Comparison of ENCODE assay signal across 8 cellular contexts in genomic region chr1:1063945-1064831, GRCh38. TPM values are rescaled to one million over a fixed set of nuclear protein-coding genes. Genes with fewer than 3 reads are reported as not detected.
A peak's percentile ranks its signal among the peaks of the same experiment; 100 is the strongest.
DNase-seq lines count a peak whose midpoint lies in the region; ATAC-seq and TF ChIP-seq lines count a peak whose summit lies in the region.

No MANE protein-coding gene starts in this region.

- no peak overlapping the region for H3K4me2 ChIP-seq in DND-41 (ENCODE audit: insufficient read depth, low read length)

- H3K4me1 ChIP-seq in DND-41 (ENCODE audit: insufficient read depth, low read length) (peaks cover 7% of the 10 kb centered on the region), iPS-15b (ENCODE audit: control insufficient read depth, insufficient read depth, low read length) (no peaks in the 10 kb centered on the region)

- H3K27ac ChIP-seq in DND-41 (ENCODE audit: low read length), result no peak overlapping the region

- H3K27ac Mint-ChIP-seq in T-helper 17 cell, result no peak overlapping the region

- no peak overlapping the region for H3K9ac ChIP-seq in DND-41 (ENCODE audit: low read depth, low read length)
- no peak overlapping the region for H3K9ac ChIP-seq in iPS-15b (ENCODE audit: low read depth, low read length)

- peak; percentile 61 for ATAC-seq in DND-41 (ENCODE audit: insufficient read depth, low read depth)
- peak; percentile 52 for ATAC-seq in GM21447 (IDR thresholded peaks at IDR 0.05; ENCODE audit: unreplicated experiment)
- peak; percentile 58 for ATAC-seq in T-helper 17 cell

- DNase-seq in DND-41 (peak; percentile 62), HuH-7 (ENCODE audit: low spot score) (peak; percentile 92), T-helper 17 cell (peak; percentile 59 to 79 (median 68)), amniotic epithelial cell (ENCODE audit: low read depth) (peak; percentile 79), NCI-H1694 (lab: John Stamatoyannopoulos, UW) (no peak)
- peak; percentile 83 to 85 for DNase-seq in stimulated activated CD4-positive, alpha-beta T cell treated with anti-CD3 and anti-CD28 coated beads, Interleukin-1b, Interleukin-23, amount 100 ng/mL, for 4 hours (ENCODE audit: low read depth in 2 of 2)

- H3K36me3 ChIP-seq in DND-41 (ENCODE audit: insufficient read depth, low read length), result no peaks in the 10 kb centered on the region
- no peaks in the 10 kb centered on the region for H3K36me3 ChIP-seq in iPS-15b (ENCODE audit: control insufficient read depth, insufficient read depth, low read length)

- H3K4me3 ChIP-seq in DND-41 (ENCODE audit: low read depth in 1 of 2, low read length in 2 of 2) (no peak overlapping the region), iPS-15b (ENCODE audit: low read depth, low read length) (peak overlapping the region; percentile 22)

- H3K36me3 Mint-ChIP-seq in T-helper 17 cell (ENCODE audit: low read depth), result no peaks in the 10 kb centered on the region

- H3K9me3 ChIP-seq in DND-41 (ENCODE audit: insufficient read depth, low read length, severe bottlenecking) (no peaks in the 10 kb centered on the region), T-helper 17 cell (ENCODE audit: control insufficient read depth, low read length, poor library complexity, severe bottlenecking) (no peaks in the 10 kb centered on the region), iPS-15b (ENCODE audit: control insufficient read depth, insufficient read depth, low read length) (no peaks in the 10 kb centered on the region)

- peaks cover 39% of the 10 kb centered on the region for H4K20me1 ChIP-seq in DND-41 (ENCODE audit: insufficient read depth, low read length)

- H2AFZ ChIP-seq in DND-41 (ENCODE audit: low read depth, low read length), result no peak overlapping the region

- H3K4me3 Mint-ChIP-seq in T-helper 17 cell, result no peak overlapping the region

- H3K27me3 ChIP-seq in DND-41 (ENCODE audit: insufficient read depth, low read length, poor library complexity) (peaks cover 29% of the 10 kb centered on the region), iPS-15b (ENCODE audit: control insufficient read depth, insufficient read depth, low read length) (peaks cover 28% of the 10 kb centered on the region)

- TF ChIP-seq CTCF in DND-41 (IDR thresholded peaks at IDR 0.05; ENCODE audit: borderline replicate concordance, extremely low read depth, low read length, poor library complexity, severe bottlenecking), result peak; percentile 88

- peaks cover 4% of the 10 kb centered on the region for H3K4me1 Mint-ChIP-seq in T-helper 17 cell

- no peaks in the 10 kb centered on the region for H3K79me2 ChIP-seq in DND-41 (ENCODE audit: insufficient read depth, low read length)

- peaks cover 16% of the 10 kb centered on the region for H3K27me3 Mint-ChIP-seq in T-helper 17 cell

RNA-seq across cellular contexts. Expression of gene RNF223, which starts 9.9 kb away (rescaled TPM):
- total RNA-seq in T-helper 17 cell, result not detected

RNA-seq across cellular contexts. Expression of gene AGRN, which starts 44.3 kb away (rescaled TPM):
- 1 to 10 TPM; 1.2 to 1.4 TPM for total RNA-seq in T-helper 17 cell

RNA-seq across cellular contexts. Expression of gene ISG15, which starts 50.9 kb away (rescaled TPM):
- total RNA-seq in T-helper 17 cell, result 10 to 100 TPM; 19.5 to 52.1 TPM

RNA-seq across cellular contexts. Expression of gene C1orf159, which starts 51.7 kb away (rescaled TPM):
- total RNA-seq in T-helper 17 cell, result 10 to 100 TPM; 13.4 to 17.1 TPM
